ENCODE assay signal across 31 cellular contexts in the genomic region with DNA sequence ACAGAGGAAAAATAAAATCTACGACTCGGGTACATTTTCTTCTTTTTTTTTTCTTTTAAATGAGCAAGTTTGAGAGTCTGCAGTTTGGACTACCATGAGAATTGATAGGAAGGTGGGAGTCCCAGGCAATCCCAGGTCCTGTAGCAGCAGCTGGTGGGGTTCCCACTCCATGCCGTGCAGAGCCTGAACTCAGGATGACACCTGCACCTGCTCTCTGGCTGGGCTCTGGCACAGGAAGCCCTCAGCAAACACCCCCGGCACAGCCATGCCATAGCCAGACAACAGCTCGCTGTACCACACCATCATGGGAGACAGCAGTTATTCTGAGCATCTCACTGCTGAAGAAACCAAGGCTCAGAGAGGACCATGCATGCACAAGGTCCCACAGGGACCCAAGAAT. TPM values are rescaled to one million over a fixed set of nuclear protein-coding genes. Genes with fewer than 3 reads are reported as not detected.
"Had no signal": no experiment of that assay in that cellular context is flagged by ENCODE, and none has a peak within 500 bp of the region (broad histone marks: within the 10 kb centered on the region; RNA-seq: fewer than 3 reads in every experiment).

No MANE protein-coding gene starts in this region.

- H3K27ac ChIP-seq: adrenal gland, body of pancreas, breast epithelium, SJSA1, VCaP had no signal

- H3K27me3 Mint-ChIP-seq: activated B cell treated with CpG ODN at 0.5 μM for 24 hours; activated CD8-positive, alpha-beta T cell treated with anti-CD3 and anti-CD28 coated beads for 36 hours; activated naive CD4-positive, alpha-beta T cell treated with anti-CD3 and anti-CD28 coated beads, Interleukin-2, amount 10 ng/mL, durations not matched to agents 7 days and 5 days; activated naive CD8-positive, alpha-beta T cell treated with anti-CD3 and anti-CD28 coated beads for 36 hours had no signal

- H3K4me1 ChIP-seq: adrenal gland, body of pancreas, breast epithelium, SJSA1 had no signal

- H3K9me3 Mint-ChIP-seq: activated B cell treated with CpG ODN at 0.5 μM for 24 hours; activated naive CD8-positive, alpha-beta T cell treated with anti-CD3 and anti-CD28 coated beads for 36 hours had no signal

- FAIRE-seq: astrocyte had no signal

- H3K4me3 Mint-ChIP-seq: activated B cell treated with CpG ODN at 0.5 μM for 24 hours; activated CD8-positive, alpha-beta T cell treated with anti-CD3 and anti-CD28 coated beads for 36 hours; activated naive CD4-positive, alpha-beta T cell treated with anti-CD3 and anti-CD28 coated beads, Interleukin-2, amount 10 ng/mL, durations not matched to agents 7 days and 5 days; activated naive CD8-positive, alpha-beta T cell treated with anti-CD3 and anti-CD28 coated beads for 36 hours; T-helper 1 cell treated with Interleukin-12 subunit alpha and Interleukin-12 subunit beta and Interleukin-4 antibody, amounts not matched to agents 30 μg/mL and 1 μg/mL, for 36 hours had no signal

- DNase-seq: activated B cell treated with CpG ODN at 0.5 μM for 24 hours; activated CD4-positive, alpha-beta T cell treated with anti-CD3 and anti-CD28 coated beads for 4 hours; activated CD4-positive, alpha-beta T cell treated with anti-CD3 and anti-CD28 coated beads, Interleukin-2, amount 50 U/mL, for 4 hours; activated CD4-positive, CD25-positive, alpha-beta regulatory T cell treated with anti-CD3 and anti-CD28 coated beads, Interleukin-2, amount 50 U/mL, for 72 hours; activated CD8-positive, alpha-beta T cell treated with anti-CD3 and anti-CD28 coated beads for 36 hours; activated gamma-delta T cell treated with Interleukin-2 at 50 U/mL for 16 hours; activated naive CD4-positive, alpha-beta T cell treated with anti-CD3 and anti-CD28 coated beads, Interleukin-2, amount 10 ng/mL, durations not matched to agents 7 days and 5 days; activated naive CD8-positive, alpha-beta T cell treated with anti-CD3 and anti-CD28 coated beads for 36 hours; activated T-cell treated with anti-CD3 and anti-CD28 coated beads, Interleukin-2, amount 50 U/mL, for 1 hour; adrenal gland; body of pancreas; NCI-H1105; NCI-H1417 treated with DMSO at 0.1 percent for 48 hours; NCI-H187 treated with DMSO at 0.1 percent for 48 hours; NCI-H2081; NCI-H446; NCI-H510A treated with DMSO at 0.1 percent for 48 hours; NCI-H526 treated with DMSO at 0.1 percent for 48 hours; NCI-H774; SHP77 treated with DMSO at 0.1 percent for 48 hours; SK-N-SH; T-helper 9 cell had no signal

- H3K9me3 ChIP-seq: adrenal gland, body of pancreas, breast epithelium, SJSA1, SK-N-SH had no signal

- H3K9ac ChIP-seq: SK-N-SH had no signal

- H3K4me3 ChIP-seq: adrenal gland, body of pancreas, breast epithelium, SJSA1 had no signal

- ATAC-seq: activated CD8-positive, alpha-beta T cell treated with anti-CD3 and anti-CD28 coated beads for 36 hours; body of pancreas; Panc1 had no signal

- H3K27ac Mint-ChIP-seq: activated B cell treated with CpG ODN at 0.5 μM for 24 hours; activated CD8-positive, alpha-beta T cell treated with anti-CD3 and anti-CD28 coated beads for 36 hours; activated naive CD4-positive, alpha-beta T cell treated with anti-CD3 and anti-CD28 coated beads, Interleukin-2, amount 10 ng/mL, durations not matched to agents 7 days and 5 days; T-helper 1 cell treated with Interleukin-12 subunit alpha and Interleukin-12 subunit beta and Interleukin-4 antibody, amounts not matched to agents 30 μg/mL and 1 μg/mL, for 36 hours had no signal

RNA-seq across cellular contexts. Expression of a gene that starts 6.2 kb away (rescaled TPM):
- total RNA-seq: activated B cell treated with CpG ODN at 0.5 μM for 24 hours; activated CD8-positive, alpha-beta memory T cell treated with anti-CD3 and anti-CD28 coated beads for 36 hours; activated naive CD8-positive, alpha-beta T cell treated with anti-CD3 and anti-CD28 coated beads for 36 hours; breast epithelium; M059J; RPMI7951; SJSA1 had no signal
